8 cellular contexts compared by ENCODE assay signal in genomic region chr6:17884501-17885039, GRCh38.
DNase-seq lines count a peak whose midpoint lies in the region; ATAC-seq and TF ChIP-seq lines count a peak whose summit lies in the region.

No MANE protein-coding gene starts in this region.

- no peak overlapping the region for H2BK5ac ChIP-seq in IMR-90 (ENCODE audit: low read depth, low read length, poor library complexity, severe bottlenecking)

- H3K56ac ChIP-seq in IMR-90 (ENCODE audit: extremely low read depth, insufficient read depth, low read length): no peak overlapping the region

- H4K20me1 ChIP-seq in IMR-90 (ENCODE audit: insufficient read depth, low read length): no peaks in the 10 kb centered on the region; the same call in 1 of the 2 replicates
- no peaks in the 10 kb centered on the region for H4K20me1 ChIP-seq in PC-9 (ENCODE audit: insufficient read depth)

- no peak overlapping the region for H4K8ac ChIP-seq in IMR-90 (ENCODE audit: low read depth in 2 of 2, low read length in 2 of 2)

- H3K27ac ChIP-seq in IMR-90 (ENCODE audit: insufficient read depth, low read length) (no peak overlapping the region), Peyer's patch (no peak overlapping the region), PC-9 (no peak overlapping the region)
- H3K27ac ChIP-seq in CD4-positive, alpha-beta T cell (ENCODE audit: low read depth, low read length): no peak overlapping the region

- H3K4me1 ChIP-seq in IMR-90 (ENCODE audit: control insufficient read depth, insufficient read depth, low read length): peaks cover 6% of the 10 kb centered on the region
- H3K4me1 ChIP-seq in Peyer's patch: peaks cover 0 to 25% (median 5%) of the 10 kb centered on the region in 4 donors
- H3K4me1 ChIP-seq in PC-9 (replicated peaks; ENCODE audit: insufficient read depth): no peaks in the 10 kb centered on the region

- H3K4me3 ChIP-seq in IMR-90 (ENCODE audit: insufficient read depth, low read depth, low read length) (no peak overlapping the region), Peyer's patch (no peak overlapping the region), PC-9 (no peak overlapping the region)

- no CpG with 5 or more reads among the region's 3 CpGs for WGBS in IMR-90 (ENCODE audit: extremely low coverage in 2 of 2, insufficient read length in 1 of 2), 2 experiments

- in situ Hi-C loops in IMR-90 (cut with MboI; ENCODE audit: low sequenced_read_pairs): no loop called here

- H3F3A ChIP-seq in PC-9 (ENCODE audit: insufficient read depth, low read depth): no peaks in the 10 kb centered on the region

- H3K27me3 ChIP-seq in IMR-90 (ENCODE audit: control insufficient read depth, insufficient read depth, low read length) (no peaks in the 10 kb centered on the region), Peyer's patch (no peaks in the 10 kb centered on the region), PC-9 (ENCODE audit: insufficient read depth, low read depth) (no peaks in the 10 kb centered on the region)
- peaks cover 8% of the 10 kb centered on the region for H3K27me3 ChIP-seq in CD4-positive, alpha-beta T cell (ENCODE audit: control insufficient read depth, insufficient read depth, low read length)

- BruUV-seq in IMR-90 (replicated peaks; lab: Mats Ljungman, UMichigan): no TSS peak
- BruUV-seq in PC-9 (replicated peaks; lab: Mats Ljungman, UMichigan): no TSS peak

- no peaks in the 10 kb centered on the region for H3K79me2 ChIP-seq in PC-9 (ENCODE audit: low read depth)

- H4K5ac ChIP-seq in IMR-90 (ENCODE audit: low read depth, low read length): no peak overlapping the region

- ATAC-seq in GM18502 (IDR thresholded peaks at IDR 0.05; ENCODE audit: poor library complexity, unreplicated experiment) (peak; percentile 87), GM21529 (IDR thresholded peaks at IDR 0.05; ENCODE audit: unreplicated experiment) (peak; percentile 87), IMR-90 (ENCODE audit: low read depth) (0 out of 2 replicates have a peak, but pooled peaks have one; percentile 17)
- ATAC-seq in CD4-positive, alpha-beta T cell (ENCODE audit: poor library complexity): no peak

- H3K27ac Mint-ChIP-seq in CD4-positive, alpha-beta T cell: no peak overlapping the region

- H2AK5ac ChIP-seq in IMR-90 (ENCODE audit: low read depth, low read length): no peak overlapping the region

- H3K4me2 ChIP-seq in IMR-90 (ENCODE audit: low read depth, low read length): no peak overlapping the region
- no peak overlapping the region for H3K4me2 ChIP-seq in PC-9

- DNase-seq in IMR-90 (no peak), erythroblast (lab: John Stamatoyannopoulos, UW) (peak; percentile 14 to 17), Peyer's patch (no peak), PC-9 (no peak), COR-L47 (lab: John Stamatoyannopoulos, UW) (no peak)
- DNase-seq in CD4-positive, alpha-beta T cell: no peak

- H2AK9ac ChIP-seq in IMR-90 (replicated peaks; ENCODE audit: low read depth, low read length, poor library complexity): no peak overlapping the region

- H2AFZ ChIP-seq in IMR-90 (replicated peaks; ENCODE audit: low read length, poor library complexity) (no peak overlapping the region), PC-9 (no peak overlapping the region)

- peaks cover 19% of the 10 kb centered on the region for H3K27me3 Mint-ChIP-seq in CD4-positive, alpha-beta T cell

- TF ChIP-seq POLR2A in IMR-90 (IDR thresholded peaks at IDR 0.05; ENCODE audit: low read depth, low read length) (no peak), erythroblast (IDR thresholded peaks at IDR 0.05; ENCODE audit: low read length) (no peak), Peyer's patch (IDR thresholded peaks at IDR 0.05) (no peak)

- CTCF ChIA-PET in IMR-90 (lab: Yijun Ruan, JAX): no interaction called here
- CTCF ChIA-PET in CD4-positive, alpha-beta T cell (lab: Charles Lee): no interaction called here
- CTCF ChIA-PET in PC-9 (lab: Charles Lee): no interaction called here

- H3K23ac ChIP-seq in IMR-90 (ENCODE audit: low read depth, low read length): no peak overlapping the region

- dilution Hi-C loops in IMR-90 (cut with HindIII; ENCODE audit: low sequenced_read_pairs, unreplicated experiment): no loop called here

- no peak overlapping the region for H3K14ac ChIP-seq in IMR-90 (replicated peaks; ENCODE audit: low read depth, low read length)

- H3K9me2 ChIP-seq in PC-9 (ENCODE audit: insufficient read depth): no peaks in the 10 kb centered on the region

- H3K9me3 ChIP-seq in IMR-90 (ENCODE audit: control insufficient read depth, insufficient read depth, low read length) (no peaks in the 10 kb centered on the region), Peyer's patch (no peaks in the 10 kb centered on the region), PC-9 (ENCODE audit: insufficient read depth, low read depth) (no peaks in the 10 kb centered on the region)
- no peaks in the 10 kb centered on the region for H3K9me3 ChIP-seq in CD4-positive, alpha-beta T cell (ENCODE audit: control insufficient read depth, low read length)

- H2BK15ac ChIP-seq in IMR-90 (ENCODE audit: low read depth, low read length): no peak overlapping the region

- no peak overlapping the region for H2BK120ac ChIP-seq in IMR-90 (ENCODE audit: low read depth, low read length)

- H3K9me3 Mint-ChIP-seq in CD4-positive, alpha-beta T cell: no peaks in the 10 kb centered on the region

- POLR2A ChIA-PET in IMR-90 (lab: Charles Lee; ENCODE audit: unreplicated experiment) (no interaction called here), PC-9 (lab: Charles Lee; ENCODE audit: unreplicated experiment) (no interaction called here)
- POLR2A ChIA-PET in CD4-positive, alpha-beta T cell (lab: Charles Lee): no interaction called here

- TF ChIP-seq RAD21 in IMR-90 (IDR thresholded peaks at IDR 0.05; ENCODE audit: low read length): no peak

- peaks cover 14 to 66% of the 10 kb centered on the region in 2 experiments; a peak in 3 of 4 replicates for H3K79me1 ChIP-seq in IMR-90 (ENCODE audit: low read depth in 1 of 2, low read length in 2 of 2)

- no peaks in the 10 kb centered on the region for H3K36me3 Mint-ChIP-seq in CD4-positive, alpha-beta T cell (ENCODE audit: low read depth)

- no peak overlapping the region for H3K18ac ChIP-seq in IMR-90 (ENCODE audit: low read depth, low read length)

- no peak overlapping the region; the same call in 1 of the 2 replicates for H3K4ac ChIP-seq in IMR-90 (ENCODE audit: low read depth, low read length)

- H2BK20ac ChIP-seq in IMR-90 (ENCODE audit: low read depth, low read length): no peak overlapping the region

- H3K9ac ChIP-seq in IMR-90 (ENCODE audit: low read depth, low read length): no peak overlapping the region

- TF ChIP-seq CTCF in IMR-90 (conservative IDR thresholded peaks at IDR 0.05; ENCODE audit: low read depth, low read length) (no peak), Peyer's patch (IDR thresholded peaks at IDR 0.05) (no peak), PC-9 (conservative IDR thresholded peaks at IDR 0.05) (no peak)
- no peak for TF ChIP-seq CTCF in CD4-positive, alpha-beta T cell (IDR thresholded peaks at IDR 0.05)

- H3K36me3 ChIP-seq in IMR-90 (ENCODE audit: control insufficient read depth, insufficient read depth, low read length): no peaks in the 10 kb centered on the region; the same call in 1 of the 2 replicates
- H3K36me3 ChIP-seq in Peyer's patch: no peaks in the 10 kb centered on the region
- no peaks in the 10 kb centered on the region for H3K36me3 ChIP-seq in PC-9 (ENCODE audit: low read depth)

- no peaks in the 10 kb centered on the region for H3K4me1 Mint-ChIP-seq in CD4-positive, alpha-beta T cell (ENCODE audit: low read depth)

- peaks cover 19% of the 10 kb centered on the region for H3K9me1 ChIP-seq in IMR-90 (ENCODE audit: insufficient read depth, low read length)

- H4K91ac ChIP-seq in IMR-90 (ENCODE audit: insufficient read depth, low read depth, low read length): no peak overlapping the region

- H3K4me3 Mint-ChIP-seq in CD4-positive, alpha-beta T cell: no peak overlapping the region

- intact Hi-C loops in IMR-90 (cut with micrococcal nuclease) (no loop called here), PC-9 (cut with micrococcal nuclease; ENCODE audit: unreplicated experiment) (no loop called here)
- intact Hi-C loops in CD4-positive, alpha-beta T cell (cut with DNase I, micrococcal nuclease): no loop called here

TF ChIP-seq in IMR-90, 13 proteins besides CTCF, POLR2A, EP300 and RAD21:
- no peak for TF ChIP-seq MAZ (IDR thresholded peaks at IDR 0.05; ENCODE audit: borderline replicate concordance, low read depth, low read length)
- no peak for TF ChIP-seq BHLHE40 (IDR thresholded peaks at IDR 0.05; ENCODE audit: low read depth, low read length)
- no peak for TF ChIP-seq RCOR1 (IDR thresholded peaks at IDR 0.05; ENCODE audit: insufficient replicate concordance, low read length)
- no peak for TF ChIP-seq ELK1 (IDR thresholded peaks at IDR 0.05; ENCODE audit: borderline replicate concordance, low read depth, low read length)
- TF ChIP-seq RFX5 (IDR thresholded peaks at IDR 0.05; ENCODE audit: low read depth, low read length): no peak
- TF ChIP-seq SMC3 (IDR thresholded peaks at IDR 0.05; ENCODE audit: low read depth, low read length): no peak
- TF ChIP-seq, protein P1, sequence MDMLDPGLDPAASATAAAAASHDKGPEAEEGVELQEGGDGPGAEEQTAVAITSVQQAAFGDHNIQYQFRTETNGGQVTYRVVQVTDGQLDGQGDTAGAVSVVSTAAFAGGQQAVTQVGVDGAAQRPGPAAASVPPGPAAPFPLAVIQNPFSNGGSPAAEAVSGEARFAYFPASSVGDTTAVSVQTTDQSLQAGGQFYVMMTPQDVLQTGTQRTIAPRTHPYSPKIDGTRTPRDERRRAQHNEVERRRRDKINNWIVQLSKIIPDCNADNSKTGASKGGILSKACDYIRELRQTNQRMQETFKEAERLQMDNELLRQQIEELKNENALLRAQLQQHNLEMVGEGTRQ (IDR thresholded peaks at IDR 0.05; ENCODE audit: low read depth, low read length): no peak
- TF ChIP-seq NFE2L2 (IDR thresholded peaks at IDR 0.05; ENCODE audit: low read depth, low read length): no peak
- no peak for TF ChIP-seq MXI1 (IDR thresholded peaks at IDR 0.05; ENCODE audit: borderline replicate concordance, low read depth, low read length)
- no peak for TF ChIP-seq FOS (IDR thresholded peaks at IDR 0.05; ENCODE audit: low read depth, low read length)
- no peak for TF ChIP-seq CHD1 (IDR thresholded peaks at IDR 0.05; ENCODE audit: low read depth, low read length)
- no peak for TF ChIP-seq CEBPB (IDR thresholded peaks at IDR 0.05; ENCODE audit: low read depth, low read length)
- no peak for TF ChIP-seq MAFK (IDR thresholded peaks at IDR 0.05; ENCODE audit: low read depth, low read length)

Comparison
In these comparisons a context has a peak if more than half of its experiments do, and no peak if none do; other contexts are left out.
1. DNase-seq: peak in erythroblast (2 of 2); none in IMR-90 (single experiment), CD4-positive, alpha-beta T cell (0 of 10), Peyer's patch (0 of 3), PC-9 (0 of 2) and COR-L47 (single experiment).